ENCODE assay signal across 9 cellular contexts in genomic region chr3:44198265-44198956, GRCh38. TPM values are rescaled to one million over a fixed set of nuclear protein-coding genes. Genes with fewer than 3 reads are reported as not detected.
DNase-seq lines count a peak whose midpoint lies in the region; ATAC-seq and TF ChIP-seq lines count a peak whose summit lies in the region.
"Had no signal": no experiment of that assay in that cellular context is flagged by ENCODE, and none has a peak within 500 bp of the region (broad histone marks: within the 10 kb centered on the region; RNA-seq: fewer than 3 reads in every experiment).

No MANE protein-coding gene starts in this region.

- H3K4me1 Mint-ChIP-seq in H9, result peaks cover 6% of the 10 kb centered on the region in 2 experiments

- DNase-seq in CMK (ENCODE audit: low read depth) (peak; percentile 4), H9 (peak; percentile 77), NCI-H2196 treated with DMSO at 0.1 percent for 48 hours (lab: John Stamatoyannopoulos, UW; ENCODE audit: unreplicated experiment) (peak; percentile 4), cerebellar cortex (ENCODE audit: low spot score) (peak; percentile 85), left lobe of liver (ENCODE audit: low spot score) (peak; percentile 65)
- peak; percentile 46 for DNase-seq in activated CD4-positive, alpha-beta T cell treated with anti-CD3 and anti-CD28 coated beads for 1 hour
- peak; percentile 54 to 65 for DNase-seq in stimulated activated CD4-positive, alpha-beta T cell treated with anti-CD3 and anti-CD28 coated beads, Interleukin-4, amount 100 ng/mL, for 4 hours

- H3K79me2 ChIP-seq in H9 (ENCODE audit: insufficient read depth, low read length), result no peaks in the 10 kb centered on the region

- H3K4me2 ChIP-seq in H9 (ENCODE audit: insufficient read depth, insufficient read length, low read length), result no peak overlapping the region

- no peak overlapping the region for H2BK12ac ChIP-seq in H9 (ENCODE audit: insufficient read length, low read depth, low read length)

- no peaks in the 10 kb centered on the region for H3K4me1 ChIP-seq in H9 (ENCODE audit: insufficient read depth, low read length)

- no peaks in the 10 kb centered on the region for H3K36me3 Mint-ChIP-seq in H9 (ENCODE audit: insufficient read depth in 1 of 3, low read depth in 3 of 3)

- H4K8ac ChIP-seq in H9 (replicated peaks; ENCODE audit: insufficient read length, low read depth, low read length), result no peak overlapping the region

- H4K5ac ChIP-seq in H9 (ENCODE audit: insufficient read length, low read depth, low read length), result no peak overlapping the region

- H3K23me2 ChIP-seq in H9 (ENCODE audit: insufficient read length, low read depth, low read length, poor library complexity, severe bottlenecking), result no peaks in the 10 kb centered on the region

- no peak overlapping the region for H2BK5ac ChIP-seq in H9 (ENCODE audit: insufficient read length, low read length)

- H3K18ac ChIP-seq in H9 (ENCODE audit: insufficient read length, low read depth, low read length), result no peak overlapping the region

- no peak overlapping the region for H2AFZ ChIP-seq in H9 (ENCODE audit: low read length)

- H3K27ac Mint-ChIP-seq in H9, result no peak overlapping the region; a peak in 1 of 7 replicates

- no peaks in the 10 kb centered on the region for H3K9me3 ChIP-seq in H9 (ENCODE audit: control insufficient read depth, low read depth, low read length)

- H3K27me3 Mint-ChIP-seq in H9 (ENCODE audit: low read depth), result peaks cover 4% of the 10 kb centered on the region

- no peaks in the 10 kb centered on the region for H4K20me1 ChIP-seq in H9 (ENCODE audit: control insufficient read depth, insufficient read depth, insufficient read length)

- no peak overlapping the region for H3K23ac ChIP-seq in H9 (ENCODE audit: insufficient read length, low read depth, low read length)

- H3K9ac ChIP-seq in H9 (ENCODE audit: extremely low read depth, insufficient read length, low read length), result no peak overlapping the region

- no peak overlapping the region for H2AK5ac ChIP-seq in H9 (ENCODE audit: insufficient read length, low read length)

- H3K9me3 Mint-ChIP-seq in H9, result peaks cover 1 to 5% of the 10 kb centered on the region in 2 experiments; a peak in 3 of 5 replicates

- no peak overlapping the region for H2BK15ac ChIP-seq in H9 (ENCODE audit: low read depth, low read length)

- no peak overlapping the region for H3K14ac ChIP-seq in H9 (ENCODE audit: insufficient read depth, low read length)

- WGBS in H9 (ENCODE audit: extremely low coverage, insufficient read length, low lambda C conversion rate), result no CpG with 5 or more reads among the region's 10 CpGs

- H3K27ac ChIP-seq in H9 (ENCODE audit: insufficient read length, low read depth, low read length), result no peak overlapping the region

- H3T11ph ChIP-seq in H9 (ENCODE audit: low read length), result no peak overlapping the region

- no peaks in the 10 kb centered on the region for H3K79me1 ChIP-seq in H9 (ENCODE audit: insufficient read depth, low read depth, low read length, poor library complexity, severe bottlenecking)

- no peak overlapping the region for H4K91ac ChIP-seq in H9 (ENCODE audit: insufficient read length, low read depth, low read length)

- no peak overlapping the region for H3K56ac ChIP-seq in H9 (ENCODE audit: insufficient read length, low read depth, low read length)

- ATAC-seq in left lobe of liver, result peak; percentile 99
- no peak for ATAC-seq in GM18511 (IDR thresholded peaks at IDR 0.05; ENCODE audit: unreplicated experiment)

- H2BK20ac ChIP-seq in H9 (ENCODE audit: low read depth, low read length, poor library complexity, severe bottlenecking), result no peak overlapping the region

- no peak overlapping the region for H3K4me3 Mint-ChIP-seq in H9

- no peak overlapping the region for H3K4ac ChIP-seq in H9 (ENCODE audit: low read depth, low read length)

- H3K27me3 ChIP-seq in H9 (ENCODE audit: insufficient read depth, low read length), result no peaks in the 10 kb centered on the region

- TF ChIP-seq CTCF in H9 (conservative IDR thresholded peaks at IDR 0.05), result peak; percentile 90

- H2BK120ac ChIP-seq in H9 (ENCODE audit: low read depth, low read length, poor library complexity, severe bottlenecking), result no peak overlapping the region

RNA-seq across cellular contexts. Expression of gene TOPAZ1, which starts 43.3 kb away (rescaled TPM):
- total RNA-seq in H9 (2021) (not detected in 2 replicates), left lobe of liver (not detected)
- total RNA-seq: activated CD8-positive, alpha-beta memory T cell treated with anti-CD3 and anti-CD28 coated beads for 36 hours had no signal

Comparison
In these comparisons a context has a peak if more than half of its experiments do, and no peak if none do; other contexts are left out.
1. DNase-seq: peak in every context shown above with its lines; median percentile 85 in cerebellar cortex; 77 in H9; 65 in left lobe of liver; 60 in stimulated activated CD4-positive, alpha-beta T cell treated with anti-CD3 and anti-CD28 coated beads, Interleukin-4, amount 100 ng/mL, for 4 hours; 46 in activated CD4-positive, alpha-beta T cell treated with anti-CD3 and anti-CD28 coated beads for 1 hour; 4 in CMK; 4 in NCI-H2196 treated with DMSO at 0.1 percent for 48 hours.